Comparison of ENCODE assay signal across 10 cellular contexts in the genomic region with DNA sequence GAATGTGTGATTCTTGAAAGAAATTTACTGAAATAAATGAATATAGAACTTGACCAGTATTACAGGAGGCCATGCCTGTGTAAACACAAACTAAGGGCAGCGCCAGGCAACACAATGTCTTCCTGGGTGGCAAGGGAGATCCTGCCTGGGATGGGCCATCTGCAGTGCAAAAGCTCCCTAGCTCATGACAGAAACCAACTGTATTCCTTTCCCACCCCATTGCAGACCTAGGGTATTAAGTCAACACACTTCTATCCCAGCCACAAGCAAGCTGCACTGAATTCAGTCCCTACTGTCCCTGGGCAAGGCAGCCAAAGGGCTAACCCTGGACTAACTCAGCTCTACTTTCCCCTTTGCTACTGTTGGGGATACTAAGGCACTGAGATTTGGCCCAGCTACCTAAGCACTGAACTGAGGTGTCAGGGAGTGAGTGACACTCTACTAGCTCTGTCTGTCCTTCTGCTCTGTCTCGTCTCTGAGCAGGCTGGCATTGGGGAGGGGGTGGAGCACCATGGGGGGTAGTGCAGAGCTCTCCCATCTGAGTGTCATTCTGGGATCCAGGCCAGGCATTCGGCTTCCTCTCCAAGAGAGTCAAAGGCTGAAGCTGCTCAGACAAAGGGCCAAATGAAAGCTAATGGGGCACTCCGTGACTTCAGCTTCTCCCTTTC. TPM values are rescaled to one million over a fixed set of nuclear protein-coding genes. Genes with fewer than 3 reads are reported as not detected.
DNase-seq lines count a peak whose midpoint lies in the region; ATAC-seq and TF ChIP-seq lines count a peak whose summit lies in the region.
"Had no signal": no experiment of that assay in that cellular context is flagged by ENCODE, and none has a peak within 500 bp of the region (broad histone marks: within the 10 kb centered on the region; RNA-seq: fewer than 3 reads in every experiment).

No MANE protein-coding gene starts in this region.

- H3K27me3 ChIP-seq in iPS-20b (ENCODE audit: insufficient read depth, low read length) = peaks cover 29% of the 10 kb centered on the region
- H3K27me3 ChIP-seq in tibial nerve = no peaks in the 10 kb centered on the region
- H3K27me3 ChIP-seq in H7 (ENCODE audit: control insufficient read depth, insufficient read depth, low read length) = peaks cover 25% of the 10 kb centered on the region

- peaks cover 40% of the 10 kb centered on the region for H3K27me3 Mint-ChIP-seq in glutamatergic neuron (ENCODE audit: unreplicated experiment)

- 43 to 46% methylated on average over 4 of the region's 4 CpGs for WGBS in tibial nerve, 2 donors

- DNase-seq in activated CD8-positive, alpha-beta memory T cell treated with anti-CD3 and anti-CD28 coated beads for 24 hours = peak; percentile 44
- DNase-seq in activated CD8-positive, alpha-beta memory T cell treated with anti-CD3 and anti-CD28 coated beads, Interleukin-2, amount 50 U/mL, for 4 hours = no peak
- DNase-seq in tibial nerve (ENCODE audit: low spot score in 2 of 2) (no peak), glutamatergic neuron (no peak), H7 (no peak)

- peaks cover 38% of the 10 kb centered on the region for H3K4me1 Mint-ChIP-seq in glutamatergic neuron (ENCODE audit: low read depth, unreplicated experiment)

- no peak for TF ChIP-seq POLR2A in tibial nerve (IDR thresholded peaks at IDR 0.05)

- no peak for ATAC-seq in HG02938 (IDR thresholded peaks at IDR 0.05; ENCODE audit: unreplicated experiment)

- peak overlapping the region; percentile 65; the same call in 1 of the 2 replicates for H3K9ac ChIP-seq in iPS-20b (ENCODE audit: low read depth, low read length)

- TF ChIP-seq CTCF in tibial nerve (IDR thresholded peaks at IDR 0.05) (no peak), glutamatergic neuron (IDR thresholded peaks at IDR 0.05; ENCODE audit: partially characterized antibody, unreplicated experiment) (no peak)

- peaks cover 14% of the 10 kb centered on the region for H3K36me3 Mint-ChIP-seq in glutamatergic neuron (ENCODE audit: unreplicated experiment)
- H3K36me3 Mint-ChIP-seq: activated naive CD8-positive, alpha-beta T cell had no signal

- H3K9me3 ChIP-seq in iPS-20b (ENCODE audit: insufficient read depth, low read depth, low read length) (no peaks in the 10 kb centered on the region), tibial nerve (no peaks in the 10 kb centered on the region)

- TF ChIP-seq EP300 in tibial nerve (IDR thresholded peaks at IDR 0.05) = no peak

- H3K36me3 ChIP-seq in iPS-20b (ENCODE audit: insufficient read depth, low read depth, low read length) = no peaks in the 10 kb centered on the region
- no peaks in the 10 kb centered on the region for H3K36me3 ChIP-seq in tibial nerve
- no peaks in the 10 kb centered on the region; the same call in 1 of the 2 replicates for H3K36me3 ChIP-seq in H7 (replicated peaks; ENCODE audit: control insufficient read depth, insufficient read depth, low read length)

- H3K4me1 ChIP-seq in iPS-20b (ENCODE audit: insufficient read depth, low read length) = peaks cover 30% of the 10 kb centered on the region
- peaks cover 0 to 85% (median 59%) of the 10 kb centered on the region in 4 donors for H3K4me1 ChIP-seq in tibial nerve

- H3K27ac ChIP-seq in angular gyrus (ENCODE audit: low read depth, low read length) (peak overlapping the region; percentile 78), iPS-20b (ENCODE audit: low read length) (no peak overlapping the region), tibial nerve (peak overlapping the region in 3 of 4 donors; percentile 77 to 94 (median 93))

- H3K4me3 ChIP-seq in iPS-20b (ENCODE audit: low read length) = peak overlapping the region; percentile 84
- no peak overlapping the region for H3K4me3 ChIP-seq in tibial nerve
- no peak overlapping the region for H3K4me3 ChIP-seq in H7 (ENCODE audit: insufficient read depth, low read depth, low read length)

- peaks cover 32% of the 10 kb centered on the region for H3K9me3 Mint-ChIP-seq in glutamatergic neuron (ENCODE audit: unreplicated experiment)
- H3K9me3 Mint-ChIP-seq: T-helper 1 cell treated with Interleukin-12 subunit alpha and Interleukin-12 subunit beta and Interleukin-4 antibody, amounts not matched to agents 30 μg/mL and 1 μg/mL, for 36 hours had no signal

- H3K4me3 Mint-ChIP-seq in glutamatergic neuron (ENCODE audit: unreplicated experiment) = no peak overlapping the region

- H3K27ac Mint-ChIP-seq in glutamatergic neuron (ENCODE audit: unreplicated experiment) = no peak overlapping the region
- H3K27ac Mint-ChIP-seq: activated naive CD8-positive, alpha-beta T cell; T-helper 1 cell treated with Interleukin-12 subunit alpha and Interleukin-12 subunit beta and Interleukin-4 antibody, amounts not matched to agents 30 μg/mL and 1 μg/mL, for 36 hours had no signal

RNA-seq across cellular contexts. Expression of a gene that starts 2.5 kb away (rescaled TPM):
- total RNA-seq in tibial nerve = 10 to 100 TPM in 1 of 4 donors, 1 to 10 TPM in 3; 6.3 to 11.8 (median 7.9) TPM
- total RNA-seq in glutamatergic neuron (ENCODE audit: unreplicated experiment) = 112 TPM
- 0.83 and 1.1 TPM in 2 replicates for total RNA-seq in H7 (2014; rRNA removed; shearing (Covaris generic))

RNA-seq across cellular contexts. Expression of a gene that starts 19.0 kb away (rescaled TPM):
- 10 to 100 TPM; 30.8 to 40.5 (median 35.5) TPM for total RNA-seq in tibial nerve
- 17.3 TPM for total RNA-seq in glutamatergic neuron (ENCODE audit: unreplicated experiment)
- 39.3 and 39.4 TPM in 2 replicates for total RNA-seq in H7 (2014; rRNA removed; shearing (Covaris generic))
